Comparison of ENCODE assay signal across 12 cellular contexts in genomic region chr3:39279745-39280517, GRCh38. TPM values are rescaled to one million over a fixed set of nuclear protein-coding genes. Genes with fewer than 3 reads are reported as not detected.
DNase-seq lines count a peak whose midpoint lies in the region; ATAC-seq and TF ChIP-seq lines count a peak whose summit lies in the region.
"Had no signal": no experiment of that assay in that cellular context is flagged by ENCODE, and none has a peak within 500 bp of the region (broad histone marks: within the 10 kb centered on the region; RNA-seq: fewer than 3 reads in every experiment).

CX3CR1 (minus strand) TSS chr3:39280036; CDS start chr3:39266509, 13,527 bp downstream.

- H4K20me1 ChIP-seq in BLaER1 = no peaks in the 10 kb centered on the region

- H3K9me3 Mint-ChIP-seq in activated B cell treated with CpG ODN at 0.5 μM for 24 hours (no peaks in the 10 kb centered on the region), mesothelial cell of epicardium (no peaks in the 10 kb centered on the region)
- H3K9me3 Mint-ChIP-seq: CD4-positive, CD25-positive, alpha-beta regulatory T cell had no signal

- intact Hi-C loops in activated B cell treated with CpG ODN at 0.5 μM for 24 hours (cut with micrococcal nuclease) (no loop called here), colonic mucosa (cut with DNase I) (loop anchor here (5.0 kb wide), 1 partner anchor 78 kb away; no protein-coding TSS in a partner anchor)

- DNase-seq in Kasumi-1 (lab: John Stamatoyannopoulos, UW) (peak; percentile 65 to 75), activated B cell treated with CpG ODN at 0.5 μM for 24 hours (no peak), medulla oblongata (ENCODE audit: extremely low spot score) (peak; percentile 50), colonic mucosa (no peak), RWPE1 (ENCODE audit: low spot score) (no peak), mesothelial cell of epicardium (ENCODE audit: low spot score in 2 of 2, unreplicated experiment in 2 of 2) (no peak)
- DNase-seq: CD4-positive, CD25-positive, alpha-beta regulatory T cell; kidney glomerular epithelial cell had no signal

- H3K27ac ChIP-seq in BLaER1 (peak within 1 kb of the TSS; percentile 42; the same call in 1 of the 2 replicates), colonic mucosa (no peak within 1 kb of the TSS), RWPE1 (no peak within 1 kb of the TSS)
- H3K27ac ChIP-seq: prostate gland had no signal

- H3K36me3 Mint-ChIP-seq in activated B cell treated with CpG ODN at 0.5 μM for 24 hours (ENCODE audit: low read depth) (no peaks in the 10 kb centered on the region), mesothelial cell of epicardium (no peaks in the 10 kb centered on the region)
- H3K36me3 Mint-ChIP-seq: CD4-positive, CD25-positive, alpha-beta regulatory T cell had no signal

- peaks cover 35% of the 10 kb centered on the region for H3K4me1 Mint-ChIP-seq in activated B cell treated with CpG ODN at 0.5 μM for 24 hours
- H3K4me1 Mint-ChIP-seq in mesothelial cell of epicardium = peaks cover 13% of the 10 kb centered on the region

- H3K36me3 ChIP-seq in BLaER1 = no peaks in the 10 kb centered on the region
- no peaks in the 10 kb centered on the region for H3K36me3 ChIP-seq in colonic mucosa
- H3K36me3 ChIP-seq: prostate gland had no signal

- H3K27ac Mint-ChIP-seq in activated B cell treated with CpG ODN at 0.5 μM for 24 hours = peak within 1 kb of the TSS; percentile 43
- H3K27ac Mint-ChIP-seq in mesothelial cell of epicardium = no peak within 1 kb of the TSS

- POLR2A ChIA-PET in activated B cell treated with CpG ODN at 0.5 μM for 24 hours (lab: Charles Lee) (interaction anchor here (0.9 to 1.1 kb wide), 2 partner anchors 9 to 24 kb away, joined by 3 read pairs; no protein-coding TSS in a partner anchor), RWPE1 (lab: Yijun Ruan, JAX; ENCODE audit: low non-redundant PET) (no interaction called here)

- H3K27me3 Mint-ChIP-seq in activated B cell treated with CpG ODN at 0.5 μM for 24 hours = no peaks in the 10 kb centered on the region
- H3K27me3 Mint-ChIP-seq in mesothelial cell of epicardium (ENCODE audit: low read depth) = peaks cover 5% of the 10 kb centered on the region
- H3K27me3 Mint-ChIP-seq: CD4-positive, CD25-positive, alpha-beta regulatory T cell had no signal

- H3K9ac ChIP-seq in BLaER1 (peak within 1 kb of the TSS; percentile 39; the same call in 1 of the 2 replicates), colonic mucosa (ENCODE audit: low read depth in 2 of 2, low read length in 2 of 2) (no peak within 1 kb of the TSS)

- H3K4me2 ChIP-seq in BLaER1 = peak within 1 kb of the TSS; percentile 68

- ATAC-seq in activated B cell treated with CpG ODN at 0.5 μM for 24 hours (ENCODE audit: low read depth) (no peak), GM21515 (IDR thresholded peaks at IDR 0.05; ENCODE audit: unreplicated experiment) (no peak)
- ATAC-seq: Panc1 had no signal

- H3K4me3 ChIP-seq in BLaER1 = no peak within 1 kb of the TSS
- no peak within 1 kb of the TSS for H3K4me3 ChIP-seq in colonic mucosa
- H3K4me3 ChIP-seq: prostate gland had no signal

- H3K27me3 ChIP-seq in BLaER1 (no peaks in the 10 kb centered on the region), colonic mucosa (no peaks in the 10 kb centered on the region)

- H3K4me3 Mint-ChIP-seq in activated B cell treated with CpG ODN at 0.5 μM for 24 hours (no peak within 1 kb of the TSS), mesothelial cell of epicardium (no peak within 1 kb of the TSS)
- H3K4me3 Mint-ChIP-seq: CD4-positive, CD25-positive, alpha-beta regulatory T cell had no signal

- H3K4me1 ChIP-seq in BLaER1 (peaks cover 48% of the 10 kb centered on the region), colonic mucosa (no peaks in the 10 kb centered on the region)
- H3K4me1 ChIP-seq: prostate gland had no signal

- H3K9me3 ChIP-seq in BLaER1 (no peaks in the 10 kb centered on the region), colonic mucosa (no peaks in the 10 kb centered on the region)
- H3K9me3 ChIP-seq: prostate gland had no signal

- CTCF ChIA-PET in activated B cell treated with CpG ODN at 0.5 μM for 24 hours (lab: Charles Lee) = interaction anchor here (0.7 to 3.1 kb wide), 8 partner anchors 8 to 90 kb away, joined by 3 to 20 read pairs (median 4); no protein-coding TSS in a partner anchor
- CTCF ChIA-PET in RWPE1 (lab: Yijun Ruan, JAX) = interaction anchor here (1.0 kb wide), 1 partner anchor 8 kb away, joined by 5 read pairs; no protein-coding TSS in a partner anchor

- TF ChIP-seq CTCF in activated B cell treated with CpG ODN at 0.5 μM for 24 hours (IDR thresholded peaks at IDR 0.05) = no peak
- no peak for TF ChIP-seq CTCF in colonic mucosa (IDR thresholded peaks at IDR 0.05)
- TF ChIP-seq CTCF in RWPE1 (conservative IDR thresholded peaks at IDR 0.05; ENCODE audit: low read depth) = no peak
- TF ChIP-seq CTCF in mesothelial cell of epicardium (IDR thresholded peaks at IDR 0.05; ENCODE audit: unreplicated experiment) = no peak

RNA-seq across cellular contexts. Expression of gene CX3CR1, which starts in this region (rescaled TPM):
- total RNA-seq in activated B cell treated with CpG ODN at 0.5 μM for 24 hours (0.12 and 0.38 TPM in 2 replicates), colonic mucosa (under 1 TPM; 0.57 to 0.66 TPM), mesothelial cell of epicardium (0.20 to 0.51 TPM (median 0.22 TPM) in 3 replicates)

Comparison
In these comparisons a context has a peak if more than half of its experiments do, and no peak if none do; other contexts are left out.
1. DNase-seq: peak in Kasumi-1 (2 of 2) and medulla oblongata (single experiment); none in activated B cell treated with CpG ODN at 0.5 μM for 24 hours (single experiment), colonic mucosa (single experiment), RWPE1 (single experiment) and mesothelial cell of epicardium (0 of 2).